Comparison of ENCODE assay signal across 9 cellular contexts in the genomic region with DNA sequence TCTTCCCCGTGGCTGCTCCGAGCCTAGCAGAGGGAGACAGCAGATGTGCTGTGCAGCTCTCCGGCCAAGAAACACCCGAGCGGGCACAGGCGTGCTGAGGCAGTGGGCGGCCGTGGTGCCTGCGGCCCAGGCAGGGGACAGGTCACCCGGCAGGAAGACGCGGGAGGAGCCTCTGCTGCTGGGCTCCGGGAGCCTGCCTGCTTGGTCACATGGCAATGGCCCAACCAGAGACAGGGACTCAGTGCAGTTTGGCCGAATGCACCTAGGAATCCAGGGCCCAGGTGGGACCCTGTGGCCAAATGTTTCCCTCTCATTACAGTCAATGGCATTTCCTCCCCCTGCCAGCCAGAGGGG.
DNase-seq lines count a peak whose midpoint lies in the region; ATAC-seq and TF ChIP-seq lines count a peak whose summit lies in the region.
"Had no signal": no experiment of that assay in that cellular context is flagged by ENCODE, and none has a peak within 500 bp of the region (broad histone marks: within the 10 kb centered on the region; RNA-seq: fewer than 3 reads in every experiment).

No MANE protein-coding gene starts in this region.

- H3K4me3 ChIP-seq in BLaER1 treated with 17β-estradiol and CSF1 and Interleukin-3, amounts not matched to agents 10 nM and 100 nM: no peak overlapping the region
- H3K4me3 ChIP-seq in OCI-LY7 (ENCODE audit: low read depth, low read length, poor library complexity, severe bottlenecking): peak overlapping the region; percentile 26
- peak overlapping the region; percentile 37 for H3K4me3 ChIP-seq in ovary

- H3K9me3 ChIP-seq in BLaER1 treated with 17β-estradiol and CSF1 and Interleukin-3, amounts not matched to agents 10 nM and 100 nM (replicated peaks in 1 of 11): no peaks in the 10 kb centered on the region
- H3K9me3 ChIP-seq in OCI-LY7 (ENCODE audit: low read length) (no peaks in the 10 kb centered on the region), ovary (no peaks in the 10 kb centered on the region)
- H3K9me3 ChIP-seq: Caco-2 had no signal

- POLR2A ChIA-PET in OCI-LY7 (lab: Charles Lee): no interaction called here

- TF ChIP-seq POLR2A in ovary (IDR thresholded peaks at IDR 0.05): no peak

- BruUV-seq in OCI-LY7 (replicated peaks; lab: Mats Ljungman, UMichigan): no TSS peak

- peak overlapping the region in 4 of 11 experiments; percentile 7 to 51 (median 32); a peak in 5 of 22 replicates for H3K27ac ChIP-seq in BLaER1 treated with 17β-estradiol and CSF1 and Interleukin-3, amounts not matched to agents 10 nM and 100 nM
- H3K27ac ChIP-seq in OCI-LY7 (ENCODE audit: low read depth, low read length, poor library complexity, severe bottlenecking): no peak overlapping the region
- H3K27ac ChIP-seq in ovary: peak overlapping the region in 1 of 2 donors; percentile 24

- CTCF ChIA-PET in OCI-LY7 (lab: Charles Lee; ENCODE audit: unreplicated experiment): interaction anchor here (0.5 to 0.6 kb wide), 2 partner anchors 25 to 126 kb away, joined by 3 read pairs; no protein-coding TSS in a partner anchor

- no peaks in the 10 kb centered on the region; a peak in 2 of 22 replicates for H4K20me1 ChIP-seq in BLaER1 treated with 17β-estradiol and CSF1 and Interleukin-3, amounts not matched to agents 10 nM and 100 nM
- H4K20me1 ChIP-seq in OCI-LY7 (ENCODE audit: insufficient read depth, low read length): no peaks in the 10 kb centered on the region

- H3K4me2 ChIP-seq in BLaER1 treated with 17β-estradiol and CSF1 and Interleukin-3, amounts not matched to agents 10 nM and 100 nM: peak overlapping the region; percentile 63 to 91 (median 81)
- H3K4me2 ChIP-seq in OCI-LY7 (ENCODE audit: low read length): peak overlapping the region; percentile 60

- intact Hi-C loops in OCI-LY7 (cut with micrococcal nuclease; ENCODE audit: unreplicated experiment): loop anchor here (1.0 to 10.0 kb wide), 2 partner anchors 50 to 103 kb away; no protein-coding TSS in a partner anchor
- intact Hi-C loops in head of caudate nucleus (cut with DNase I): loop anchor here (5.0 kb wide), 1 partner anchor 101 kb away; no protein-coding TSS in a partner anchor
- intact Hi-C loops in ovary (cut with DNase I): loop anchor here in 3 of 4 donors (5.0 to 10.0 kb wide), 6 partner anchors 66 to 383 kb away; partner anchors contain the start of gene ZNF423 (in 1 of the 3)

- TF ChIP-seq EP300 in ovary (IDR thresholded peaks at IDR 0.05): no peak

- H3K4me1 ChIP-seq in BLaER1 treated with 17β-estradiol and CSF1 and Interleukin-3, amounts not matched to agents 10 nM and 100 nM: peaks cover 26 to 52% (median 47%) of the 10 kb centered on the region in 10 experiments
- peaks cover 42% of the 10 kb centered on the region for H3K4me1 ChIP-seq in OCI-LY7 (ENCODE audit: insufficient read depth, low read length, poor library complexity, severe bottlenecking)
- peaks cover 3% of the 10 kb centered on the region for H3K4me1 ChIP-seq in ovary (ENCODE audit: insufficient read depth)
- H3K4me1 ChIP-seq: Caco-2 had no signal

- peaks cover 0 to 23% (median 8%) of the 10 kb centered on the region in 11 experiments; a peak in 8 of 22 replicates for H3K36me3 ChIP-seq in BLaER1 treated with 17β-estradiol and CSF1 and Interleukin-3, amounts not matched to agents 10 nM and 100 nM
- no peaks in the 10 kb centered on the region for H3K36me3 ChIP-seq in OCI-LY7 (ENCODE audit: insufficient read depth, low read length)
- no peaks in the 10 kb centered on the region for H3K36me3 ChIP-seq in ovary

- H3K27me3 ChIP-seq in BLaER1 treated with 17β-estradiol and CSF1 and Interleukin-3, amounts not matched to agents 10 nM and 100 nM: no peaks in the 10 kb centered on the region
- H3K27me3 ChIP-seq in ovary: no peaks in the 10 kb centered on the region

- WGBS in ovary, 3 donors: 57 to 63% (median 61%) methylated on average over 3 to 14 of the region's 14 CpGs

- TF ChIP-seq CTCF in OCI-LY7 (conservative IDR thresholded peaks at IDR 0.05; ENCODE audit: low read length): no peak
- TF ChIP-seq CTCF in ovary (IDR thresholded peaks at IDR 0.05): no peak

- H3K79me2 ChIP-seq in OCI-LY7 (ENCODE audit: insufficient read depth, low read depth, low read length): no peaks in the 10 kb centered on the region

- H3K9ac ChIP-seq in BLaER1 treated with 17β-estradiol and CSF1 and Interleukin-3, amounts not matched to agents 10 nM and 100 nM: peak overlapping the region in 9 of 11 experiments; percentile 5 to 67 (median 30); a peak in 8 of 22 replicates

- ATAC-seq in HG03175 (IDR thresholded peaks at IDR 0.05; ENCODE audit: unreplicated experiment) (no peak), GM18909 (IDR thresholded peaks at IDR 0.05; ENCODE audit: poor library complexity, unreplicated experiment) (no peak)

- peak overlapping the region; percentile 95 for H2AFZ ChIP-seq in OCI-LY7 (ENCODE audit: low read length)

- DNase-seq in OCI-LY7 (ENCODE audit: low spot score) (no peak), head of caudate nucleus (peak in 24 of 42 donors; percentile 9 to 60 (median 30)), ovary (peak; percentile 37 to 57 (median 42)), activated T-cell treated with anti-CD3 and anti-CD28 coated beads for 4 hours (no peak)
- DNase-seq in activated CD4-positive, alpha-beta T cell treated with anti-CD3 and anti-CD28 coated beads, Interleukin-2, amount 50 U/mL, for 1 hour: no peak

- no peaks in the 10 kb centered on the region for H3K9me2 ChIP-seq in OCI-LY7 (ENCODE audit: insufficient read depth, low read length)

Comparison
In these comparisons a context has a peak if more than half of its experiments do, and no peak if none do; other contexts are left out.
1. H3K4me3 ChIP-seq: peak in OCI-LY7 (single experiment) and ovary (single experiment); none in BLaER1 treated with 17β-estradiol and CSF1 and Interleukin-3, amounts not matched to agents 10 nM and 100 nM (0 of 10).
2. DNase-seq: peak in head of caudate nucleus (24 of 42) and ovary (5 of 5); none in OCI-LY7 (single experiment), activated CD4-positive, alpha-beta T cell treated with anti-CD3 and anti-CD28 coated beads, Interleukin-2, amount 50 U/mL, for 1 hour (single experiment) and activated T-cell treated with anti-CD3 and anti-CD28 coated beads for 4 hours (single experiment).